22 cellular contexts compared by ENCODE assay signal in the genomic region with DNA sequence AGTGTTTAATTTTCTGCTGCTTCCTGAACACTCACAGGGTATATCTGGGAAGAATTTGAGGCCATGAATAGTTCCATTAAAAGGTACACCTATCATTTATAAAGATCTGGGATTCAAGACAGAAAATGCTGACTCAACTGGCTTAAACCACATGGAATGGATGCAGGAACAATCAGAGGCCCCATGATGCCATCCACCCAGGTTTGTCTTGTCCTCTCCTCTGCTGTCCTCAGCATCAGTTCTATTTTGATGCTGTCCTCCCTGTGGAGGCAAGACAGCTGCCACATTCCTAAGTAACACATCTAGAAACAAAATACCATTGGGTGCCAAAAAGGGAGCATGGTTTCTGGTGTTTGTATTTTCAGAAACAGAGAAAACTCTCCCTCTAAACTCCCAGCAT.
DNase-seq lines count a peak whose midpoint lies in the region; ATAC-seq and TF ChIP-seq lines count a peak whose summit lies in the region.
"Had no signal": no experiment of that assay in that cellular context is flagged by ENCODE, and none has a peak within 500 bp of the region (broad histone marks: within the 10 kb centered on the region; RNA-seq: fewer than 3 reads in every experiment).

No MANE protein-coding gene starts in this region.

- CTCF ChIA-PET in mammary epithelial cell (lab: Charles Lee; ENCODE audit: low non-redundant PET) = no interaction called here

- intact Hi-C loops in dendritic cell treated with granulocyte-macrophage colony-stimulating factor and Interleukin-4, amounts not matched to agents 40 ng/mL and 50 ng/mL, for 4 days (cut with micrococcal nuclease) = no loop called here
- intact Hi-C loops in mammary epithelial cell (cut with micrococcal nuclease) = no loop called here

- no peaks in the 10 kb centered on the region for H3K36me3 Mint-ChIP-seq in GM23338 (ENCODE audit: low read depth)
- no peaks in the 10 kb centered on the region for H3K36me3 Mint-ChIP-seq in dendritic cell treated with granulocyte-macrophage colony-stimulating factor and Interleukin-4, amounts not matched to agents 40 ng/mL and 50 ng/mL, for 4 days (ENCODE audit: low read depth)
- H3K36me3 Mint-ChIP-seq: CD4-positive, CD25-positive, alpha-beta regulatory T cell; CD8-positive, alpha-beta memory T cell had no signal

- H3K36me3 ChIP-seq in GM23338 (ENCODE audit: insufficient read depth) (no peaks in the 10 kb centered on the region), neural cell (ENCODE audit: insufficient read depth, low read length) (no peaks in the 10 kb centered on the region), mammary epithelial cell (ENCODE audit: insufficient read depth, low read length) (no peaks in the 10 kb centered on the region)
- H3K36me3 ChIP-seq: BE2C had no signal

- no peaks in the 10 kb centered on the region for H3K79me2 ChIP-seq in GM23338 (replicated peaks; ENCODE audit: insufficient read depth)
- no peaks in the 10 kb centered on the region for H3K79me2 ChIP-seq in neural cell (replicated peaks; ENCODE audit: insufficient read depth, low read length)
- H3K79me2 ChIP-seq in mammary epithelial cell (ENCODE audit: insufficient read depth, low read length) = no peaks in the 10 kb centered on the region

- H3K9ac ChIP-seq in neural cell (ENCODE audit: low read length) = peak overlapping the region; percentile 9
- no peak overlapping the region for H3K9ac ChIP-seq in mammary epithelial cell (ENCODE audit: insufficient read depth, low read length)

- peak overlapping the region; percentile 42; the same call in 1 of the 2 replicates for H3K27ac Mint-ChIP-seq in GM23338
- H3K27ac Mint-ChIP-seq in dendritic cell treated with granulocyte-macrophage colony-stimulating factor and Interleukin-4, amounts not matched to agents 40 ng/mL and 50 ng/mL, for 4 days = peak overlapping the region; percentile 81
- H3K27ac Mint-ChIP-seq: CD4-positive, CD25-positive, alpha-beta regulatory T cell; CD8-positive, alpha-beta memory T cell; HFFc6; IgD-negative memory B cell had no signal

- no peaks in the 10 kb centered on the region for H3F3A ChIP-seq in GM23338 (replicated peaks; ENCODE audit: low read depth)
- peaks cover 8% of the 10 kb centered on the region for H3F3A ChIP-seq in neural cell (ENCODE audit: insufficient read depth, low read length, poor library complexity, severe bottlenecking)

- no peak for TF ChIP-seq EP300 in neural cell (conservative IDR thresholded peaks at IDR 0.05; ENCODE audit: poor library complexity, severe bottlenecking)

- BruUV-seq in mammary epithelial cell (replicated peaks; lab: Mats Ljungman, UMichigan) = no TSS peak

- peaks cover 8% of the 10 kb centered on the region; the same call in 1 of the 3 replicates for H3K9me3 Mint-ChIP-seq in GM23338
- H3K9me3 Mint-ChIP-seq in dendritic cell treated with granulocyte-macrophage colony-stimulating factor and Interleukin-4, amounts not matched to agents 40 ng/mL and 50 ng/mL, for 4 days = peaks cover 6% of the 10 kb centered on the region
- H3K9me3 Mint-ChIP-seq: IgD-negative memory B cell had no signal

- H3K4me2 ChIP-seq in GM23338 (no peak overlapping the region), neural cell (ENCODE audit: low read length) (no peak overlapping the region), mammary epithelial cell (ENCODE audit: insufficient read depth, low read depth, low read length) (no peak overlapping the region)

- H2AFZ ChIP-seq in GM23338 (no peak overlapping the region), neural cell (ENCODE audit: low read depth, low read length) (no peak overlapping the region), mammary epithelial cell (ENCODE audit: low read depth, low read length) (no peak overlapping the region)

- H3K27ac ChIP-seq in GM23338 (ENCODE audit: low read depth) = no peak overlapping the region
- peak overlapping the region; percentile 23 for H3K27ac ChIP-seq in neural cell (ENCODE audit: low read length)
- H3K27ac ChIP-seq in mammary epithelial cell (ENCODE audit: insufficient read depth, low read depth, low read length) = no peak overlapping the region
- H3K27ac ChIP-seq: HL-60 had no signal

- H3K9me3 ChIP-seq in neural cell (ENCODE audit: low read length) (no peaks in the 10 kb centered on the region), mammary epithelial cell (replicated peaks; ENCODE audit: insufficient read depth, low read length) (no peaks in the 10 kb centered on the region)
- H3K9me3 ChIP-seq: BE2C had no signal

- peaks cover 3% of the 10 kb centered on the region for H3K4me1 Mint-ChIP-seq in GM23338
- H3K4me1 Mint-ChIP-seq in dendritic cell treated with granulocyte-macrophage colony-stimulating factor and Interleukin-4, amounts not matched to agents 40 ng/mL and 50 ng/mL, for 4 days (ENCODE audit: low read depth) = peaks cover 51% of the 10 kb centered on the region
- H3K4me1 Mint-ChIP-seq: CD4-positive, CD25-positive, alpha-beta regulatory T cell; CD8-positive, alpha-beta memory T cell; IgD-negative memory B cell had no signal

- dilution Hi-C loops in mammary epithelial cell (cut with HindIII; ENCODE audit: low sequenced_read_pairs) = no loop called here

- TF ChIP-seq CTCF in GM23338 (conservative IDR thresholded peaks at IDR 0.05; ENCODE audit: low read depth in 2 of 2) (no peak), neural cell (IDR thresholded peaks at IDR 0.05; ENCODE audit: poor library complexity, severe bottlenecking) (no peak), mammary epithelial cell (conservative IDR thresholded peaks at IDR 0.05 in 1 of 2, IDR thresholded peaks at IDR 0.05 in 1 of 2; ENCODE audit: extremely low read depth in 1 of 2, insufficient read depth in 1 of 2, low read depth in 1 of 2, low read length in 2 of 2) (no peak)

- ATAC-seq in GM23338 (no peak), GM19397 (IDR thresholded peaks at IDR 0.05; ENCODE audit: unreplicated experiment) (no peak)
- ATAC-seq: HCT116 had no signal

- DNase-seq in GM23338 (ENCODE audit: low spot score) (no peak), mammary epithelial cell (no peak), HuH-7 (ENCODE audit: low spot score) (no peak)
- DNase-seq: ACHN; BE2C; C1 segment of cervical spinal cord; CD4-positive, CD25-positive, alpha-beta regulatory T cell; CD8-positive, alpha-beta memory T cell; COR-L47; DMS 273 treated with DMSO at 0.1 percent for 48 hours; DMS53; DND-41; EL; GOT3; H7; HFFc6 had no signal

- H3K27me3 ChIP-seq in GM23338 (ENCODE audit: insufficient read depth) (no peaks in the 10 kb centered on the region), neural cell (ENCODE audit: insufficient read depth, low read depth, low read length) (no peaks in the 10 kb centered on the region), mammary epithelial cell (ENCODE audit: insufficient read depth, low read length) (peaks cover 2% of the 10 kb centered on the region)
- H3K27me3 ChIP-seq: BE2C had no signal

- H3K9me2 ChIP-seq in GM23338 (ENCODE audit: insufficient read depth) (peaks cover 4% of the 10 kb centered on the region; the same call in 1 of the 2 replicates), neural cell (ENCODE audit: insufficient read depth, low read length) (no peaks in the 10 kb centered on the region)

- no peak for TF ChIP-seq RAD21 in neural cell (conservative IDR thresholded peaks at IDR 0.05)

- H3K4me3 Mint-ChIP-seq in GM23338 = no peak overlapping the region
- H3K4me3 Mint-ChIP-seq in dendritic cell treated with granulocyte-macrophage colony-stimulating factor and Interleukin-4, amounts not matched to agents 40 ng/mL and 50 ng/mL, for 4 days = no peak overlapping the region
- H3K4me3 Mint-ChIP-seq: CD4-positive, CD25-positive, alpha-beta regulatory T cell; CD8-positive, alpha-beta memory T cell; HFFc6; IgD-negative memory B cell had no signal

- H3K4me3 ChIP-seq in GM23338 (no peak overlapping the region), neural cell (ENCODE audit: low read length) (no peak overlapping the region), mammary epithelial cell (replicated peaks in 1 of 3; ENCODE audit: insufficient read depth in 1 of 3, low read depth in 2 of 3, low read length in 3 of 3) (no peak overlapping the region)

- in situ Hi-C loops in mammary epithelial cell (cut with MboI; ENCODE audit: low sequenced_read_pairs in 2 of 2) = no loop called here

- H4K20me1 ChIP-seq in GM23338 (replicated peaks; ENCODE audit: insufficient read depth) = no peaks in the 10 kb centered on the region
- no peaks in the 10 kb centered on the region for H4K20me1 ChIP-seq in neural cell (ENCODE audit: insufficient read depth)
- no peaks in the 10 kb centered on the region for H4K20me1 ChIP-seq in mammary epithelial cell (ENCODE audit: insufficient read depth, low read length)

- peaks cover 4% of the 10 kb centered on the region for H3K27me3 Mint-ChIP-seq in GM23338 (ENCODE audit: insufficient read depth, low read depth, poor library complexity)
- peaks cover 9% of the 10 kb centered on the region for H3K27me3 Mint-ChIP-seq in dendritic cell treated with granulocyte-macrophage colony-stimulating factor and Interleukin-4, amounts not matched to agents 40 ng/mL and 50 ng/mL, for 4 days

- H3K4me1 ChIP-seq in GM23338 (ENCODE audit: insufficient read depth) (no peaks in the 10 kb centered on the region), mammary epithelial cell (ENCODE audit: insufficient read depth, low read length) (no peaks in the 10 kb centered on the region)

TF ChIP-seq in GM23338, 12 proteins besides CTCF, POLR2A, EP300 and RAD21 (continues in another document):
- TF ChIP-seq POLR2AphosphoS5 (IDR thresholded peaks at IDR 0.05; ENCODE audit: low read depth) (no peak), ZNF114 (CRISPR knock-in tag; IDR thresholded peaks at IDR 0.05) (no peak)

TF ChIP-seq in neural cell, 6 proteins besides CTCF, POLR2A, EP300 and RAD21 (continues in another document):
- TF ChIP-seq SMC3 (conservative IDR thresholded peaks at IDR 0.05; ENCODE audit: poor library complexity) (no peak), EZH2 (IDR thresholded peaks at IDR 0.05; ENCODE audit: borderline replicate concordance, insufficient read depth, low read length, poor library complexity, severe bottlenecking) (no peak), POLR2AphosphoS5 (IDR thresholded peaks at IDR 0.05) (no peak)
